Comparison of ENCODE assay signal across 1 cellular context in genomic region chr2:3115301-3116042, GRCh38.
TF ChIP-seq lines count a peak whose summit lies in the region.

No MANE protein-coding gene starts in this region.

TF ChIP-seq in H1, 55 proteins besides CTCF, POLR2A, EP300 and RAD21 (continued from another document):
- no peak for TF ChIP-seq NRF1 (IDR thresholded peaks at IDR 0.05; ENCODE audit: low read depth, low read length)
- TF ChIP-seq EZH2 (IDR thresholded peaks at IDR 0.05; ENCODE audit: low read depth, low read length, severe bottlenecking): no peak
- no peak for TF ChIP-seq YY1 (IDR thresholded peaks at IDR 0.05; ENCODE audit: low read depth, low read length)
- no peak for TF ChIP-seq KDM1A (IDR thresholded peaks at IDR 0.05; ENCODE audit: borderline replicate concordance, low read length)
- TF ChIP-seq SP1 (IDR thresholded peaks at IDR 0.05; ENCODE audit: low read depth, low read length): no peak
- TF ChIP-seq TEAD4 (IDR thresholded peaks at IDR 0.05; ENCODE audit: low read depth, low read length): no peak
- TF ChIP-seq BRCA1 (IDR thresholded peaks at IDR 0.05; ENCODE audit: low read depth, low read length): no peak
- TF ChIP-seq PHF8 (conservative IDR thresholded peaks at IDR 0.05; ENCODE audit: low read depth, low read length): no peak
- TF ChIP-seq SAP30 (IDR thresholded peaks at IDR 0.05; ENCODE audit: insufficient read depth, insufficient replicate concordance, low read length): no peak
- no peak for TF ChIP-seq GTF2F1 (IDR thresholded peaks at IDR 0.05; ENCODE audit: borderline replicate concordance, low read depth, low read length)
- no peak for TF ChIP-seq BCL11A (IDR thresholded peaks at IDR 0.05; ENCODE audit: low read depth in 2 of 2, low read length in 2 of 2)
- no peak for TF ChIP-seq NANOG (IDR thresholded peaks at IDR 0.05; ENCODE audit: insufficient read depth, low read depth, low read length, poor library complexity, severe bottlenecking)
